10 cellular contexts compared by ENCODE assay signal in the genomic region with DNA sequence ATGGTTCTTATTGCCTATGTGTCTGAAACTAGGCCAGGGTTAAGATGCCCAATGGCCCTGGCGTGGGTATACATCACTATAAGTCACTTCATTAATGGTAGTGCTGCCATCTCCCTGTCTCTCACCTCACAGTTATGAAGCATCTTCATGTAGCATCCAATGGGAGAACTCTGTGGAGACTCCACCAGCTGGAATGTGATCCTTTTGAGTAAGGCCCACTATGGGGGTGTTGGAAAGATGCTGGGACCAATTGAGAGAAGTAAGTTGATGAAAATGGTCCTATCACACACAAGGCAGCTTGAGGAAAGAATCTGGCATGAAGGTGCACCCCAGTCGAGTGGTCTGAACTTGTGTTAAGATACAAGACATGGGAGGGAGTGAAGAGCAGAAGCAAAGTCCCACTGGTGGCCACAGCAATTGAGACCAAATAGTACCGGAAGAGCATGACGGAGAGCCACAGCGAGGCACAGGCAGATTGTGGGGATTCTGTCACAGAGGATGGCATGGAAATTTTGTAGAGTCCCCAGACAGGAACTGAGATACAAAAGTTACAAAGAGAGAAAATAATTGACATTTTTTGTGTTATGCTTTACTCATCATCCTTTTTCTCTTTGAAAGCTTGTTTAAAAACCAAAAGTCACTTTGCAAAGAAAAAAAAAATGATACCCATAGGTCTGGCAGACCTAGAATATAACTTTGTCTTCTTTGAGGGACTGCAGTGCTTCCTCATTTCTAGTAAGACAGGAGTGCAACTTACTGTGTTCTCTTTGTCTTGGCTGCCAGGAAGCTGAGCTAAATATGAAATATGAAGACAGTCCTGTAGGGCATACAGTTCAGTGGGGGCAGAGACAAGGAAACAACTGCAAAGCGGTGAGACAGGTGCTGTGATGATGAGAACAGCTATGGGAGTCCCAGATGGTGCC. TPM values are rescaled to one million over a fixed set of nuclear protein-coding genes. Genes with fewer than 3 reads are reported as not detected.
DNase-seq lines count a peak whose midpoint lies in the region; ATAC-seq and TF ChIP-seq lines count a peak whose summit lies in the region.
"Had no signal": no experiment of that assay in that cellular context is flagged by ENCODE, and none has a peak within 500 bp of the region (broad histone marks: within the 10 kb centered on the region; RNA-seq: fewer than 3 reads in every experiment).

No MANE protein-coding gene starts in this region.

- H3K27me3 ChIP-seq in esophagus muscularis mucosa (no peaks in the 10 kb centered on the region), body of pancreas (no peaks in the 10 kb centered on the region)

- CTCF ChIA-PET in OCI-LY7 (lab: Charles Lee; ENCODE audit: unreplicated experiment): interaction anchor here (1.0 to 1.2 kb wide), 3 partner anchors 14 to 30 kb away, joined by 3 to 5 read pairs (median 3); no protein-coding TSS in a partner anchor

- no peaks in the 10 kb centered on the region for H3K9me2 ChIP-seq in OCI-LY7 (ENCODE audit: insufficient read depth, low read length)

- H3K36me3 ChIP-seq in OCI-LY7 (ENCODE audit: insufficient read depth, low read length): no peaks in the 10 kb centered on the region
- H3K36me3 ChIP-seq in esophagus muscularis mucosa: no peaks in the 10 kb centered on the region
- H3K36me3 ChIP-seq in body of pancreas (replicated peaks in 1 of 2; ENCODE audit: insufficient read depth in 1 of 2, low read depth in 2 of 2): no peaks in the 10 kb centered on the region

- ATAC-seq in body of pancreas (no peak), GM18861 (IDR thresholded peaks at IDR 0.05; ENCODE audit: unreplicated experiment) (no peak)
- ATAC-seq: WTC11 had no signal

- no peaks in the 10 kb centered on the region for H4K20me1 ChIP-seq in OCI-LY7 (ENCODE audit: insufficient read depth, low read length)

- intact Hi-C loops in OCI-LY7 (cut with micrococcal nuclease; ENCODE audit: unreplicated experiment): no loop called here
- intact Hi-C loops in esophagus muscularis mucosa (cut with DNase I): no loop called here
- intact Hi-C loops in body of pancreas (cut with DNase I): no loop called here

- H3K27ac ChIP-seq in OCI-LY7 (ENCODE audit: low read depth, low read length, poor library complexity, severe bottlenecking) (peak overlapping the region; percentile 69), esophagus muscularis mucosa (replicated peaks in 1 of 4) (no peak overlapping the region), body of pancreas (no peak overlapping the region)

- WGBS in esophagus muscularis mucosa: 82% methylated on average over 6 of the region's 6 CpGs
- 80 to 85% methylated on average over 6 of the region's 6 CpGs for WGBS in body of pancreas, 2 donors

- TF ChIP-seq EP300 in esophagus muscularis mucosa (IDR thresholded peaks at IDR 0.05): no peak

- POLR2A ChIA-PET in OCI-LY7 (lab: Charles Lee): interaction anchor here (0.6 to 2.8 kb wide), 18 partner anchors 9 to 696 kb away, joined by 3 to 14 read pairs (median 4); no protein-coding TSS in a partner anchor

- peaks cover 92% of the 10 kb centered on the region for H3K79me2 ChIP-seq in OCI-LY7 (ENCODE audit: insufficient read depth, low read depth, low read length)

- BruUV-seq in OCI-LY7 (replicated peaks; lab: Mats Ljungman, UMichigan): no TSS peak

- no peak for TF ChIP-seq POLR2A in esophagus muscularis mucosa (IDR thresholded peaks at IDR 0.05; ENCODE audit: low read depth)
- no peak for TF ChIP-seq POLR2A in body of pancreas (IDR thresholded peaks at IDR 0.05)

- TF ChIP-seq CTCF in OCI-LY7 (conservative IDR thresholded peaks at IDR 0.05; ENCODE audit: low read length) (no peak), esophagus muscularis mucosa (IDR thresholded peaks at IDR 0.05) (no peak), body of pancreas (IDR thresholded peaks at IDR 0.05) (no peak)

- H3K4me3 ChIP-seq in OCI-LY7 (ENCODE audit: low read depth, low read length, poor library complexity, severe bottlenecking) (peak overlapping the region; percentile 36), esophagus muscularis mucosa (no peak overlapping the region), body of pancreas (no peak overlapping the region)

- no peaks in the 10 kb centered on the region for H3K9me3 ChIP-seq in OCI-LY7 (ENCODE audit: low read length)
- H3K9me3 ChIP-seq in esophagus muscularis mucosa: no peaks in the 10 kb centered on the region
- H3K9me3 ChIP-seq in body of pancreas: no peaks in the 10 kb centered on the region

- no peak overlapping the region; the same call in 1 of the 2 replicates for H2AFZ ChIP-seq in OCI-LY7 (ENCODE audit: low read length)

- peak overlapping the region; percentile 94 for H3K4me2 ChIP-seq in OCI-LY7 (ENCODE audit: low read length)

- DNase-seq in AML-193 (lab: John Stamatoyannopoulos, UW) (peak; percentile 38 to 43), GDM1 (lab: John Stamatoyannopoulos, UW) (peak; percentile 22), OCI-LY7 (ENCODE audit: low spot score) (peak; percentile 74), esophagus muscularis mucosa (ENCODE audit: extremely low spot score) (peak; percentile 70), ureter (ENCODE audit: low spot score) (no peak), nucleus accumbens (lab: John Stamatoyannopoulos, UW) (no peak), body of pancreas (no peak)

- H3K4me1 ChIP-seq in OCI-LY7 (ENCODE audit: insufficient read depth, low read length, poor library complexity, severe bottlenecking) (peaks cover 84% of the 10 kb centered on the region), esophagus muscularis mucosa (peaks cover 0 to 2% (median 0%) of the 10 kb centered on the region in 4 donors), body of pancreas (no peaks in the 10 kb centered on the region)

RNA-seq across cellular contexts. Expression of gene ARHGAP25, which starts 4.9 kb away (rescaled TPM):
- 18.6 and 22.3 TPM in 2 replicates for total RNA-seq in OCI-LY7 (2014; rRNA removed; shearing (Covaris generic))
- total RNA-seq in OCI-LY7 (2022) (37.7 and 43.8 TPM in 2 replicates), esophagus muscularis mucosa (1 to 10 TPM; 3.7 to 9.3 (median 5.4) TPM), ureter (14.7 TPM), body of pancreas (1 to 10 TPM; 4.2 to 6.6 TPM)
- total RNA-seq: LHCN-M2 had no signal

Comparison
In these comparisons a context has a peak if more than half of its experiments do, and no peak if none do; other contexts are left out.
1. DNase-seq: peak in AML-193 (2 of 2), GDM1 (single experiment), OCI-LY7 (single experiment) and esophagus muscularis mucosa (single experiment); none in ureter (single experiment), nucleus accumbens (0 of 56) and body of pancreas (0 of 4).